In genomic region chrX:110268875-110269274, GRCh38 we compare ENCODE assay signal across 22 cellular contexts. TPM values are rescaled to one million over a fixed set of nuclear protein-coding genes. Genes with fewer than 3 reads are reported as not detected.
DNase-seq lines count a peak whose midpoint lies in the region; ATAC-seq, FAIRE-seq and TF ChIP-seq lines count a peak whose summit lies in the region.
"Had no signal": no experiment of that assay in that cellular context is flagged by ENCODE, and none has a peak within 500 bp of the region (broad histone marks: within the 10 kb centered on the region; RNA-seq: fewer than 3 reads in every experiment).

No MANE protein-coding gene starts in this region.

- H3K27me3 ChIP-seq in CD4-positive, CD25-positive, alpha-beta regulatory T cell (ENCODE audit: control insufficient read depth, insufficient read depth, low read length): no peaks in the 10 kb centered on the region
- H3K27me3 ChIP-seq in CD8-positive, alpha-beta memory T cell (ENCODE audit: insufficient read depth, low read length, poor library complexity, severe bottlenecking): no peaks in the 10 kb centered on the region
- H3K27me3 ChIP-seq in endothelial cell of umbilical vein (ENCODE audit: control insufficient read depth in 2 of 2, insufficient read depth in 2 of 2, low read length in 2 of 2): no peaks in the 10 kb centered on the region
- no peaks in the 10 kb centered on the region for H3K27me3 ChIP-seq in smooth muscle cell (ENCODE audit: low read depth)
- H3K27me3 ChIP-seq: BE2C, spleen had no signal

- H3K9me1 ChIP-seq in endothelial cell of umbilical vein (replicated peaks; ENCODE audit: control insufficient read depth, extremely low read depth, insufficient read depth, low read length): no peaks in the 10 kb centered on the region

- peak overlapping the region in 2 of 4 donors; percentile 47 to 51 for H3K4me3 Mint-ChIP-seq in CD4-positive, CD25-positive, alpha-beta regulatory T cell
- H3K4me3 Mint-ChIP-seq in CD8-positive, alpha-beta memory T cell: peak overlapping the region in 2 of 7 donors; percentile 9 to 19
- H3K4me3 Mint-ChIP-seq: nephron progenitor cell had no signal

- H3K4me1 ChIP-seq in CD4-positive, CD25-positive, alpha-beta regulatory T cell (ENCODE audit: control insufficient read depth, insufficient read depth, low read length, poor library complexity, severe bottlenecking): peaks cover 21% of the 10 kb centered on the region
- peaks cover 14% of the 10 kb centered on the region for H3K4me1 ChIP-seq in CD8-positive, alpha-beta memory T cell (ENCODE audit: insufficient read depth, low read length)
- H3K4me1 ChIP-seq in endothelial cell of umbilical vein (ENCODE audit: control insufficient read depth, extremely low read depth, insufficient read depth, low read length) (peaks cover 7% of the 10 kb centered on the region), smooth muscle cell (ENCODE audit: low read depth) (no peaks in the 10 kb centered on the region)
- H3K4me1 ChIP-seq: BE2C had no signal

- H3K27ac ChIP-seq in CD4-positive, CD25-positive, alpha-beta regulatory T cell (ENCODE audit: insufficient read depth, low read length, poor library complexity, severe bottlenecking): peak overlapping the region; percentile 39
- H3K27ac ChIP-seq in CD8-positive, alpha-beta memory T cell (ENCODE audit: low read depth, low read length): no peak overlapping the region
- no peak overlapping the region for H3K27ac ChIP-seq in endothelial cell of umbilical vein (ENCODE audit: insufficient read depth, low read depth, low read length)
- H3K27ac ChIP-seq in smooth muscle cell (ENCODE audit: low read depth): no peak overlapping the region
- H3K27ac ChIP-seq: thoracic aorta had no signal

- no peaks in the 10 kb centered on the region for H3K79me2 ChIP-seq in endothelial cell of umbilical vein (ENCODE audit: control insufficient read depth, insufficient read depth, low read length)
- H3K79me2 ChIP-seq in smooth muscle cell (ENCODE audit: low read depth): no peaks in the 10 kb centered on the region

- H2AFZ ChIP-seq in endothelial cell of umbilical vein (ENCODE audit: low read depth, low read length) (no peak overlapping the region), smooth muscle cell (ENCODE audit: low read depth) (no peak overlapping the region)

- FAIRE-seq in endothelial cell of umbilical vein (lab: Jason Lieb, UNC): peak; percentile 67
- FAIRE-seq: TTC549 had no signal

- H3K9me3 Mint-ChIP-seq in CD4-positive, CD25-positive, alpha-beta regulatory T cell: no peaks in the 10 kb centered on the region
- peaks cover 0 to 2% (median 0%) of the 10 kb centered on the region in 5 donors for H3K9me3 Mint-ChIP-seq in CD8-positive, alpha-beta memory T cell
- H3K9me3 Mint-ChIP-seq: central memory CD8-positive, alpha-beta T cell; nephron progenitor cell had no signal

- H3K36me3 Mint-ChIP-seq in CD4-positive, CD25-positive, alpha-beta regulatory T cell: no peaks in the 10 kb centered on the region
- H3K36me3 Mint-ChIP-seq in CD8-positive, alpha-beta memory T cell: peaks cover 0 to 2% (median 0%) of the 10 kb centered on the region in 3 donors

- H3K4me1 Mint-ChIP-seq in CD4-positive, CD25-positive, alpha-beta regulatory T cell: peaks cover 26 to 81% (median 51%) of the 10 kb centered on the region in 4 donors
- H3K4me1 Mint-ChIP-seq in CD8-positive, alpha-beta memory T cell: peaks cover 43 to 77% (median 45%) of the 10 kb centered on the region in 3 donors

- H3K4me2 ChIP-seq in endothelial cell of umbilical vein (ENCODE audit: insufficient read depth, low read length) (no peak overlapping the region), smooth muscle cell (no peak overlapping the region)

- no TSS peak for BruUV-seq in endothelial cell of umbilical vein (replicated peaks; lab: Mats Ljungman, UMichigan)

- ATAC-seq in CD4-positive, CD25-positive, alpha-beta regulatory T cell (ENCODE audit: low read depth in 2 of 2): no peak
- no peak for ATAC-seq in GM21825 (IDR thresholded peaks at IDR 0.05; ENCODE audit: unreplicated experiment)

- CTCF ChIA-PET in CD8-positive, alpha-beta memory T cell (lab: Charles Lee): no interaction called here
- CTCF ChIA-PET in endothelial cell of umbilical vein (lab: Charles Lee): interaction anchor here (1.6 kb wide), 1 partner anchor 10 kb away, joined by 6 read pairs; no protein-coding TSS in a partner anchor

- peak overlapping the region; percentile 46 for H3K4me3 ChIP-seq in CD4-positive, CD25-positive, alpha-beta regulatory T cell (ENCODE audit: low read depth, low read length)
- no peak overlapping the region for H3K4me3 ChIP-seq in CD8-positive, alpha-beta memory T cell (ENCODE audit: low read length)
- H3K4me3 ChIP-seq in endothelial cell of umbilical vein (replicated peaks in 1 of 3; ENCODE audit: insufficient read depth in 1 of 3, low read depth in 1 of 3, low read length in 3 of 3) (no peak overlapping the region), smooth muscle cell (no peak overlapping the region)
- H3K4me3 ChIP-seq: heart right ventricle, spleen, thoracic aorta had no signal

- peak in 1 of 3 donors; percentile 42 for DNase-seq in CD4-positive, CD25-positive, alpha-beta regulatory T cell
- DNase-seq in CD8-positive, alpha-beta memory T cell: no peak
- DNase-seq in OCI-M1 (lab: John Stamatoyannopoulos, UW): peak; percentile 62
- DNase-seq in endothelial cell of umbilical vein (ENCODE audit: low read depth, low spot score): peak; percentile 10
- DNase-seq in stimulated activated CD4-positive, alpha-beta T cell treated with anti-CD3 and anti-CD28 coated beads, Interleukin-1b, Interleukin-23, amount 100 ng/mL, for 48 hours: no peak
- no peak for DNase-seq in smooth muscle cell (lab: John Stamatoyannopoulos, UW; ENCODE audit: unreplicated experiment)
- DNase-seq: activated T-cell treated with anti-CD3 and anti-CD28 coated beads, Interleukin-2, amount 50 U/mL, for 48 hours; amygdala; BE2C; DMS 273 treated with DMSO at 0.1 percent for 48 hours; heart right ventricle; islet precursor cell; Karpas-422; NCI-H1436 treated with DMSO at 0.1 percent for 48 hours; NCI-H446 treated with DMSO at 0.1 percent for 48 hours; nephron progenitor cell; spleen had no signal

- intact Hi-C loops in endothelial cell of umbilical vein (cut with micrococcal nuclease): no loop called here

- POLR2A ChIA-PET in CD8-positive, alpha-beta memory T cell (lab: Charles Lee): no interaction called here
- POLR2A ChIA-PET in endothelial cell of umbilical vein (lab: Charles Lee): no interaction called here

- H3F3A ChIP-seq in smooth muscle cell (ENCODE audit: low read depth): no peaks in the 10 kb centered on the region

- 71% methylated on average over 1 of the region's 1 CpG for WGBS in smooth muscle cell (ENCODE audit: low lambda C conversion rate)

- no peak overlapping the region for H3K9ac ChIP-seq in endothelial cell of umbilical vein (replicated peaks; ENCODE audit: extremely low read depth, insufficient read depth, low read length)
- no peak overlapping the region for H3K9ac ChIP-seq in smooth muscle cell (ENCODE audit: low read depth)

- dilution Hi-C loops in endothelial cell of umbilical vein (cut with MboI; ENCODE audit: extremely low pct_ligation_motif_present, low sequenced_read_pairs): no loop called here

- peak overlapping the region; percentile 26 to 86 (median 58) for H3K27ac Mint-ChIP-seq in CD4-positive, CD25-positive, alpha-beta regulatory T cell
- H3K27ac Mint-ChIP-seq in CD8-positive, alpha-beta memory T cell: peak overlapping the region in 7 of 8 donors; percentile 3 to 75 (median 17)
- H3K27ac Mint-ChIP-seq: nephron progenitor cell, progenitor cell of endocrine pancreas had no signal

- TF ChIP-seq POLR2A in endothelial cell of umbilical vein (IDR thresholded peaks at IDR 0.05; ENCODE audit: low read depth, low read length): no peak

- H4K20me1 ChIP-seq in endothelial cell of umbilical vein (replicated peaks; ENCODE audit: control insufficient read depth, extremely low read depth, insufficient read depth, low read length) (no peaks in the 10 kb centered on the region), smooth muscle cell (ENCODE audit: low read depth) (no peaks in the 10 kb centered on the region)

- no peaks in the 10 kb centered on the region for H3K9me3 ChIP-seq in CD4-positive, CD25-positive, alpha-beta regulatory T cell (ENCODE audit: control insufficient read depth in 2 of 2, low read length in 2 of 2)
- H3K9me3 ChIP-seq in CD8-positive, alpha-beta memory T cell (ENCODE audit: low read length): no peaks in the 10 kb centered on the region
- H3K9me3 ChIP-seq in endothelial cell of umbilical vein (replicated peaks; ENCODE audit: control insufficient read depth, insufficient read depth, low read length) (no peaks in the 10 kb centered on the region), smooth muscle cell (replicated peaks; ENCODE audit: low read depth) (no peaks in the 10 kb centered on the region)
- H3K9me3 ChIP-seq: BE2C, heart right ventricle, spleen, thoracic aorta had no signal

- TF ChIP-seq CTCF in endothelial cell of umbilical vein (IDR thresholded peaks at IDR 0.05; ENCODE audit: extremely low read depth in 1 of 2, insufficient read depth in 1 of 2, low read depth in 1 of 2, low read length in 2 of 2): no peak
- no peak for TF ChIP-seq CTCF in smooth muscle cell (IDR thresholded peaks at IDR 0.05; ENCODE audit: borderline replicate concordance, insufficient read depth, poor library complexity, severe bottlenecking)

- H3K27me3 Mint-ChIP-seq in CD4-positive, CD25-positive, alpha-beta regulatory T cell: no peaks in the 10 kb centered on the region
- H3K27me3 Mint-ChIP-seq in CD8-positive, alpha-beta memory T cell: no peaks in the 10 kb centered on the region
- H3K27me3 Mint-ChIP-seq: central memory CD8-positive, alpha-beta T cell; progenitor cell of endocrine pancreas had no signal

- no peaks in the 10 kb centered on the region for H3K36me3 ChIP-seq in CD4-positive, CD25-positive, alpha-beta regulatory T cell (ENCODE audit: control insufficient read depth, insufficient read depth, low read length)
- no peaks in the 10 kb centered on the region for H3K36me3 ChIP-seq in CD8-positive, alpha-beta memory T cell (ENCODE audit: insufficient read depth, low read length)
- H3K36me3 ChIP-seq in endothelial cell of umbilical vein (ENCODE audit: control insufficient read depth in 2 of 2, extremely low read depth in 1 of 2, insufficient read depth in 2 of 2, low read length in 2 of 2) (no peaks in the 10 kb centered on the region), smooth muscle cell (ENCODE audit: low read depth) (no peaks in the 10 kb centered on the region)
- H3K36me3 ChIP-seq: BE2C, heart right ventricle, spleen, thoracic aorta had no signal

RNA-seq across cellular contexts. Expression of gene AMMECR1, which starts 49.0 kb away (rescaled TPM):
- 23.1 TPM for total RNA-seq in CD4-positive, CD25-positive, alpha-beta regulatory T cell
- polyA plus RNA-seq in CD4-positive, CD25-positive, alpha-beta regulatory T cell: 10 to 100 TPM; 11.0 to 16.1 (median 15.3) TPM
- 10 to 100 TPM; 16.3 to 16.6 TPM for total RNA-seq in CD8-positive, alpha-beta memory T cell
- polyA plus RNA-seq in CD8-positive, alpha-beta memory T cell: 8.0 TPM
- total RNA-seq in endothelial cell of umbilical vein (6.8 and 6.9 TPM in 2 replicates), smooth muscle cell (19.6 and 20.9 TPM in 2 replicates)
- polyA plus RNA-seq in endothelial cell of umbilical vein (3.0 and 3.6 TPM in 2 replicates), smooth muscle cell (5.5 and 11.2 TPM in 2 replicates)
- polyA plus RNA-seq in endothelial cell of umbilical vein (2011; cell fraction: cytosol; rRNA removed): 2.6 and 2.9 TPM in 2 replicates
- polyA plus RNA-seq in endothelial cell of umbilical vein (2011; cell fraction: nucleus; rRNA removed): 5.6 and 6.5 TPM in 2 replicates
- polyA plus RNA-seq in endothelial cell of umbilical vein (2012): 4.5 and 6.1 TPM in 2 replicates
- 6.5 and 7.2 TPM in 2 replicates for polyA minus RNA-seq in endothelial cell of umbilical vein
- polyA minus RNA-seq in endothelial cell of umbilical vein (2011; cell fraction: cytosol; rRNA and poly(A)+ RNA removed): 8.3 TPM
- polyA minus RNA-seq in endothelial cell of umbilical vein (2011; cell fraction: nucleus; rRNA and poly(A)+ RNA removed): 7.5 and 13.9 TPM in 2 replicates

Comparison
In these comparisons a context has a peak if more than half of its experiments do, and no peak if none do; other contexts are left out.
1. DNase-seq: peak in OCI-M1 (single experiment) and endothelial cell of umbilical vein (single experiment); none in CD8-positive, alpha-beta memory T cell (0 of 5), stimulated activated CD4-positive, alpha-beta T cell treated with anti-CD3 and anti-CD28 coated beads, Interleukin-1b, Interleukin-23, amount 100 ng/mL, for 48 hours (single experiment) and smooth muscle cell (single experiment).